In genomic region chr6:54260025-54260424, GRCh38 we compare ENCODE assay signal across 25 cellular contexts. TPM values are rescaled to one million over a fixed set of nuclear protein-coding genes. Genes with fewer than 3 reads are reported as not detected.
DNase-seq lines count a peak whose midpoint lies in the region; ATAC-seq, FAIRE-seq and TF ChIP-seq lines count a peak whose summit lies in the region.
"Had no signal": no experiment of that assay in that cellular context is flagged by ENCODE, and none has a peak within 500 bp of the region (broad histone marks: within the 10 kb centered on the region; RNA-seq: fewer than 3 reads in every experiment).

No MANE protein-coding gene starts in this region.

- H3K27me3 Mint-ChIP-seq in type B pancreatic cell, result no peaks in the 10 kb centered on the region
- no peaks in the 10 kb centered on the region for H3K27me3 Mint-ChIP-seq in stimulated activated naive B cell treated with anti-CD40 and anti-IgM and Interleukin-4, amounts not matched to agents 10 μg/mL and 1 μg/mL and 100 μg/mL, for 72 hours
- H3K27me3 Mint-ChIP-seq: CD4-positive, CD25-positive, alpha-beta regulatory T cell had no signal

- no peak for TF ChIP-seq POLR2A in HepG2 (IDR thresholded peaks at IDR 0.05; ENCODE audit: insufficient read depth in 1 of 2, low read depth in 2 of 2, low read length in 2 of 2)
- TF ChIP-seq POLR2A in right lobe of liver (IDR thresholded peaks at IDR 0.05), result no peak

- no peaks in the 10 kb centered on the region for H4K20me1 ChIP-seq in HepG2 (ENCODE audit: insufficient read depth, low read length)
- H4K20me1 ChIP-seq in fibroblast of lung (ENCODE audit: control insufficient read depth, extremely low read depth, insufficient read depth, low read length), result no peaks in the 10 kb centered on the region
- H4K20me1 ChIP-seq: BLaER1 had no signal

- H3K9me3 Mint-ChIP-seq in type B pancreatic cell, result no peaks in the 10 kb centered on the region
- H3K9me3 Mint-ChIP-seq in stimulated activated naive B cell treated with anti-CD40 and anti-IgM and Interleukin-4, amounts not matched to agents 10 μg/mL and 1 μg/mL and 100 μg/mL, for 72 hours, result peaks cover 0 to 2% of the 10 kb centered on the region in 2 donors

- BruUV-seq in HepG2 (replicated peaks; lab: Mats Ljungman, UMichigan), result no TSS peak

- H3K79me2 ChIP-seq in HepG2 (ENCODE audit: insufficient read depth, low read length) (no peaks in the 10 kb centered on the region), fibroblast of lung (ENCODE audit: control insufficient read depth, insufficient read depth, low read length) (no peaks in the 10 kb centered on the region)

- no peak overlapping the region for H3K27ac Mint-ChIP-seq in type B pancreatic cell
- no peak overlapping the region for H3K27ac Mint-ChIP-seq in stimulated activated naive B cell treated with anti-CD40 and anti-IgM and Interleukin-4, amounts not matched to agents 10 μg/mL and 1 μg/mL and 100 μg/mL, for 72 hours
- H3K27ac Mint-ChIP-seq: CD4-positive, CD25-positive, alpha-beta regulatory T cell had no signal

- TF ChIP-seq CTCF in HepG2 (CRISPR knock-in tag; IDR thresholded peaks at IDR 0.05) (no peak), right lobe of liver (IDR thresholded peaks at IDR 0.05) (no peak), fibroblast of lung (conservative IDR thresholded peaks at IDR 0.05 in 1 of 2, IDR thresholded peaks at IDR 0.05 in 1 of 2; ENCODE audit: low read depth in 1 of 2, low read length in 2 of 2) (no peak), type B pancreatic cell (conservative IDR thresholded peaks at IDR 0.05) (no peak)

- no peak for FAIRE-seq in HepG2 (lab: Jason Lieb, UNC)
- FAIRE-seq: GM12892 had no signal

- H3K4me3 ChIP-seq in HepG2 (replicated peaks in 1 of 3; ENCODE audit: insufficient read depth in 1 of 3, low read depth in 2 of 3, low read length in 3 of 3) (no peak overlapping the region), right lobe of liver (no peak overlapping the region), SK-N-MC (peak overlapping the region; percentile 20; the same call in 1 of the 2 replicates), fibroblast of lung (replicated peaks in 1 of 4; ENCODE audit: control extremely low read depth in 1 of 4, insufficient read depth in 1 of 4, low read depth in 3 of 4, low read length in 4 of 4) (no peak overlapping the region)
- H3K4me3 ChIP-seq: BLaER1 had no signal

- H3K27ac ChIP-seq in HepG2 (ENCODE audit: extremely low read length, insufficient read depth, low read length) (no peak overlapping the region), right lobe of liver (no peak overlapping the region), SK-N-MC (peak overlapping the region; percentile 58), fibroblast of lung (ENCODE audit: insufficient read depth, low read length) (no peak overlapping the region)
- H3K27ac ChIP-seq: BLaER1 had no signal

- POLR2A ChIA-PET in HepG2 (lab: Yijun Ruan, JAX), result no interaction called here

- in situ Hi-C loops in HepG2 (cut with HindIII; ENCODE audit: extremely low pct_ligation_motif_present, low pct_unique_long_range_greater_than_20kb), result no loop called here

- H3K4me2 ChIP-seq in HepG2 (ENCODE audit: low read depth, low read length), result no peak overlapping the region
- peak overlapping the region; percentile 35 for H3K4me2 ChIP-seq in fibroblast of lung (ENCODE audit: extremely low read depth, insufficient read depth, low read length)
- H3K4me2 ChIP-seq: BLaER1 had no signal

- H3K9me3 ChIP-seq in HepG2 (ENCODE audit: low read length) (no peaks in the 10 kb centered on the region), right lobe of liver (no peaks in the 10 kb centered on the region), SK-N-MC (ENCODE audit: low read depth, low read length) (no peaks in the 10 kb centered on the region), fibroblast of lung (ENCODE audit: control insufficient read depth, insufficient read depth, low read depth, low read length) (no peaks in the 10 kb centered on the region)
- H3K9me3 ChIP-seq: BLaER1 had no signal

- H3K36me3 ChIP-seq in HepG2 (replicated peaks in 1 of 2; ENCODE audit: control insufficient read depth in 1 of 2, insufficient read depth in 2 of 2, low read length in 2 of 2) (no peaks in the 10 kb centered on the region), right lobe of liver (no peaks in the 10 kb centered on the region), SK-N-MC (ENCODE audit: insufficient read depth, low read length) (no peaks in the 10 kb centered on the region), fibroblast of lung (ENCODE audit: control insufficient read depth, insufficient read depth, low read length) (no peaks in the 10 kb centered on the region)
- H3K36me3 ChIP-seq: BLaER1 had no signal

- H3K4me1 Mint-ChIP-seq in type B pancreatic cell (ENCODE audit: unreplicated experiment), result no peaks in the 10 kb centered on the region
- no peaks in the 10 kb centered on the region for H3K4me1 Mint-ChIP-seq in stimulated activated naive B cell treated with anti-CD40 and anti-IgM and Interleukin-4, amounts not matched to agents 10 μg/mL and 1 μg/mL and 100 μg/mL, for 72 hours
- H3K4me1 Mint-ChIP-seq: CD4-positive, CD25-positive, alpha-beta regulatory T cell had no signal

- H3K9ac ChIP-seq in HepG2 (ENCODE audit: insufficient read depth, low read depth, low read length), result no peak overlapping the region
- no peak overlapping the region for H3K9ac ChIP-seq in SK-N-MC (ENCODE audit: insufficient read length)
- H3K9ac ChIP-seq in fibroblast of lung (ENCODE audit: insufficient read depth, low read length), result no peak overlapping the region
- H3K9ac ChIP-seq: BLaER1 had no signal

- H3K36me3 Mint-ChIP-seq in type B pancreatic cell, result no peaks in the 10 kb centered on the region
- no peaks in the 10 kb centered on the region for H3K36me3 Mint-ChIP-seq in stimulated activated naive B cell treated with anti-CD40 and anti-IgM and Interleukin-4, amounts not matched to agents 10 μg/mL and 1 μg/mL and 100 μg/mL, for 72 hours
- H3K36me3 Mint-ChIP-seq: CD4-positive, CD25-positive, alpha-beta regulatory T cell had no signal

- intact Hi-C loops in HepG2 (cut with micrococcal nuclease; ENCODE audit: unreplicated experiment), result no loop called here
- intact Hi-C loops in right lobe of liver (cut with DNase I), result loop anchor here in 1 of 2 donors (10.0 kb wide), 1 partner anchor 275 kb away; no protein-coding TSS in a partner anchor

- H3K4me3 Mint-ChIP-seq in type B pancreatic cell, result no peak overlapping the region
- H3K4me3 Mint-ChIP-seq in stimulated activated naive B cell treated with anti-CD40 and anti-IgM and Interleukin-4, amounts not matched to agents 10 μg/mL and 1 μg/mL and 100 μg/mL, for 72 hours, result no peak overlapping the region
- H3K4me3 Mint-ChIP-seq: CD4-positive, CD25-positive, alpha-beta regulatory T cell had no signal

- H3K4me1 ChIP-seq in HepG2 (ENCODE audit: insufficient read depth, low read length), result no peaks in the 10 kb centered on the region
- no peaks in the 10 kb centered on the region for H3K4me1 ChIP-seq in right lobe of liver
- H3K4me1 ChIP-seq in fibroblast of lung (ENCODE audit: control insufficient read depth, extremely low read depth, insufficient read depth, low read length), result no peaks in the 10 kb centered on the region
- H3K4me1 ChIP-seq: BLaER1 had no signal

- H2AFZ ChIP-seq in HepG2 (ENCODE audit: low read length) (no peak overlapping the region), fibroblast of lung (ENCODE audit: low read length) (no peak overlapping the region)

- TF ChIP-seq EP300 in HepG2 (IDR thresholded peaks at IDR 0.05; ENCODE audit: low read depth in 2 of 2, low read length in 2 of 2), result no peak
- TF ChIP-seq EP300 in HepG2 (CRISPR knock-in tag; IDR thresholded peaks at IDR 0.05; ENCODE audit: borderline replicate concordance), result no peak

- TF ChIP-seq RAD21 in HepG2 (CRISPR knock-in tag; IDR thresholded peaks at IDR 0.05), result no peak

- ATAC-seq in HepG2 (no peak), right lobe of liver (no peak)
- ATAC-seq in stimulated activated naive B cell treated with anti-CD40 and anti-IgM and Interleukin-4, amounts not matched to agents 10 μg/mL and 1 μg/mL and 100 μg/mL, for 72 hours (replicated peaks), result no peak
- ATAC-seq: Panc1 had no signal

- H3K27me3 ChIP-seq in HepG2 (ENCODE audit: control insufficient read depth in 1 of 2, insufficient read depth in 2 of 2, low read length in 2 of 2), result no peaks in the 10 kb centered on the region
- H3K27me3 ChIP-seq in right lobe of liver, result no peaks in the 10 kb centered on the region
- H3K27me3 ChIP-seq in fibroblast of lung (ENCODE audit: control insufficient read depth, insufficient read depth, low read length), result no peaks in the 10 kb centered on the region
- H3K27me3 ChIP-seq: BLaER1 had no signal

- DNase-seq in HepG2 (ENCODE audit: low spot score), result no peak
- no peak for DNase-seq in right lobe of liver
- no peak for DNase-seq in SK-N-MC (ENCODE audit: low read depth, low spot score)
- no peak for DNase-seq in fibroblast of lung (ENCODE audit: low read depth in 2 of 2)
- no peak for DNase-seq in NCI-H2227 treated with DMSO at 0.1 percent for 48 hours (lab: John Stamatoyannopoulos, UW)
- no peak for DNase-seq in foreskin melanocyte
- DNase-seq in type B pancreatic cell (ENCODE audit: extremely low spot score, unreplicated experiment), result no peak
- no peak for DNase-seq in stimulated activated naive B cell treated with anti-CD40 and anti-IgM and Interleukin-4, amounts not matched to agents 10 μg/mL and 1 μg/mL and 100 μg/mL, for 72 hours
- DNase-seq: 8988T; CD4-positive, CD25-positive, alpha-beta regulatory T cell; DMS153; DND-41; KG1; MM.1S; NCI-H2029; NCI-H510A; NCI-H69; SHP77 treated with DMSO at 0.1 percent for 48 hours had no signal

- CTCF ChIA-PET in HepG2 (lab: Yijun Ruan, JAX; ENCODE audit: low intra/inter-chr PET ratio, low total read pairs), result no interaction called here

RNA-seq across cellular contexts. Expression of gene TINAG, which starts 48.2 kb away (rescaled TPM):
- total RNA-seq in HepG2 (2016; rRNA removed; fragmentation: Illumina TruSeq; extraction: Trizol) (0.15 TPM in 1 of 2 replicates, not detected in the other), right lobe of liver (not detected), fibroblast of lung (not detected in 2 replicates), type B pancreatic cell (ENCODE audit: low replicate concordance) (0.33 TPM in 1 of 2 replicates, not detected in the other)
- not detected in 2 replicates for total RNA-seq in HepG2 (2016; cell fraction: cytosol; rRNA removed; fragmentation: Illumina TruSeq; extraction: Trizol; ENCODE audit: low read depth)
- 0.28 TPM in 1 of 2 replicates, not detected in the other for total RNA-seq in HepG2 (2016; cell fraction: insoluble cytoplasmic fraction; rRNA removed; fragmentation: Illumina TruSeq; extraction: Trizol)
- total RNA-seq in HepG2 (2016; cell fraction: membrane; rRNA removed; fragmentation: Illumina TruSeq; extraction: Trizol), result not detected in 2 replicates
- not detected in 2 replicates for total RNA-seq in HepG2 (2016; cell fraction: nucleus; rRNA removed; fragmentation: Illumina TruSeq; extraction: Trizol)
- polyA plus RNA-seq in HepG2 (2011; rRNA removed) (0.08 TPM in 1 of 2 replicates, not detected in the other), fibroblast of lung (not detected in 2 replicates)
- not detected in 2 replicates for polyA plus RNA-seq in HepG2 (2011; cell fraction: cytosol; rRNA removed)
- polyA plus RNA-seq in HepG2 (2011; cell fraction: nucleus; rRNA removed), result not detected in 2 replicates
- polyA plus RNA-seq in HepG2 (2012), result 0.85 TPM in 1 of 2 replicates, not detected in the other
- not detected in 2 replicates for polyA plus RNA-seq in HepG2 (2016; cell fraction: cytosol; fragmentation: Illumina TruSeq; extraction: Trizol; ENCODE audit: low read depth)
- polyA plus RNA-seq in HepG2 (2016; cell fraction: insoluble cytoplasmic fraction; fragmentation: Illumina TruSeq; extraction: Trizol; ENCODE audit: low read depth), result 0.49 TPM in 1 of 2 replicates, not detected in the other
- polyA plus RNA-seq in HepG2 (2016; cell fraction: membrane; fragmentation: Illumina TruSeq; extraction: Trizol; ENCODE audit: low read depth), result not detected in 2 replicates
- not detected in 2 replicates for polyA plus RNA-seq in HepG2 (2016; cell fraction: nucleus; fragmentation: Illumina TruSeq; extraction: Trizol; ENCODE audit: insufficient read depth, low read depth)
- polyA minus RNA-seq in HepG2 (2011; rRNA and poly(A)+ RNA removed; ENCODE audit: low replicate concordance), result not detected in 2 replicates
- polyA minus RNA-seq in HepG2 (2011; cell fraction: cytosol; rRNA and poly(A)+ RNA removed), result not detected in 2 replicates
- polyA minus RNA-seq in HepG2 (2011; cell fraction: nucleus; rRNA and poly(A)+ RNA removed), result not detected in 2 replicates
- polyA plus RNA-seq in fibroblast of lung (2012), result not detected in 2 replicates
- not detected in 2 replicates for polyA minus RNA-seq in fibroblast of lung (ENCODE audit: low replicate concordance)
- total RNA-seq: CD4-positive, CD25-positive, alpha-beta regulatory T cell; H4; HT1080; OCI-LY7 had no signal
- polyA plus RNA-seq: AG04450; CD4-positive, CD25-positive, alpha-beta regulatory T cell had no signal
